ENCODE assay signal across 19 cellular contexts in genomic region chr4:182495111-182495510, GRCh38.
"Had no signal": no experiment of that assay in that cellular context is flagged by ENCODE, and none has a peak within 500 bp of the region (broad histone marks: within the 10 kb centered on the region; RNA-seq: fewer than 3 reads in every experiment).

No MANE protein-coding gene starts in this region.

- H3K27ac Mint-ChIP-seq: activated CD4-positive, alpha-beta memory T cell treated with anti-CD3 and anti-CD28 coated beads for 36 hours; activated CD4-positive, alpha-beta T cell treated with anti-CD3 and anti-CD28 coated beads for 36 hours; activated naive CD4-positive, alpha-beta T cell treated with anti-CD3 and anti-CD28 coated beads, Interleukin-2, amount 10 ng/mL, durations not matched to agents 7 days and 5 days; activated T-cell treated with anti-CD3 and anti-CD28 coated beads, Interleukin-2, amount 50 U/mL, for 24 hours; endodermal cell had no signal

- H3K4me3 Mint-ChIP-seq: activated CD4-positive, alpha-beta memory T cell treated with anti-CD3 and anti-CD28 coated beads for 36 hours; activated CD4-positive, alpha-beta T cell treated with anti-CD3 and anti-CD28 coated beads for 36 hours; activated naive CD4-positive, alpha-beta T cell treated with anti-CD3 and anti-CD28 coated beads, Interleukin-2, amount 10 ng/mL, durations not matched to agents 7 days and 5 days; activated T-cell treated with anti-CD3 and anti-CD28 coated beads, Interleukin-2, amount 50 U/mL, for 24 hours; endodermal cell; neural crest cell had no signal

- H3K36me3 Mint-ChIP-seq: activated CD4-positive, alpha-beta memory T cell treated with anti-CD3 and anti-CD28 coated beads for 36 hours; activated naive CD4-positive, alpha-beta T cell treated with anti-CD3 and anti-CD28 coated beads, Interleukin-2, amount 10 ng/mL, durations not matched to agents 7 days and 5 days had no signal

- H3K9me3 Mint-ChIP-seq: activated CD4-positive, alpha-beta memory T cell treated with anti-CD3 and anti-CD28 coated beads for 36 hours; activated naive CD4-positive, alpha-beta T cell treated with anti-CD3 and anti-CD28 coated beads, Interleukin-2, amount 10 ng/mL, durations not matched to agents 7 days and 5 days; activated T-cell treated with anti-CD3 and anti-CD28 coated beads, Interleukin-2, amount 50 U/mL, for 24 hours; endodermal cell; neural crest cell had no signal

- H3K36me3 ChIP-seq: gastrocnemius medialis, heart right ventricle, lower lobe of right lung, stomach, upper lobe of left lung, WERI-Rb-1 had no signal

- H3K4me3 ChIP-seq: gastrocnemius medialis, heart right ventricle, lower lobe of right lung, stomach, testis, upper lobe of left lung had no signal

- H3K27ac ChIP-seq: gastrocnemius medialis, heart right ventricle, lower lobe of right lung, stomach, testis, upper lobe of left lung, WERI-Rb-1 had no signal

- H3K9me3 ChIP-seq: gastrocnemius medialis, heart right ventricle, lower lobe of right lung, stomach, testis, upper lobe of left lung had no signal

- H3K27me3 ChIP-seq: gastrocnemius medialis, heart right ventricle, stomach, testis, upper lobe of left lung had no signal

- DNase-seq: activated CD4-positive, alpha-beta memory T cell treated with anti-CD3 and anti-CD28 coated beads for 36 hours; activated CD4-positive, alpha-beta T cell treated with anti-CD3 and anti-CD28 coated beads for 36 hours; activated naive CD4-positive, alpha-beta T cell treated with anti-CD3 and anti-CD28 coated beads, Interleukin-2, amount 10 ng/mL, durations not matched to agents 7 days and 5 days; activated T-cell treated with anti-CD3 and anti-CD28 coated beads, Interleukin-2, amount 50 U/mL, for 24 hours; dermis blood vessel endothelial cell; endodermal cell; erythroblast; gastrocnemius medialis; heart right ventricle; left colon; lower lobe of right lung; midbrain; stimulated activated CD4-positive, alpha-beta T cell treated with anti-CD3 and anti-CD28 coated beads, Interleukin-1b, Interleukin-23, amount 100 ng/mL, for 48 hours; stomach; testis; upper lobe of left lung; WERI-Rb-1 had no signal

- ATAC-seq: activated CD4-positive, alpha-beta T cell treated with anti-CD3 and anti-CD28 coated beads for 36 hours; gastrocnemius medialis; heart right ventricle; left colon; lower lobe of right lung; sciatic nerve had no signal

- H3K4me1 ChIP-seq: lower lobe of right lung, testis had no signal
